19 cellular contexts compared by ENCODE assay signal in the genomic region with DNA sequence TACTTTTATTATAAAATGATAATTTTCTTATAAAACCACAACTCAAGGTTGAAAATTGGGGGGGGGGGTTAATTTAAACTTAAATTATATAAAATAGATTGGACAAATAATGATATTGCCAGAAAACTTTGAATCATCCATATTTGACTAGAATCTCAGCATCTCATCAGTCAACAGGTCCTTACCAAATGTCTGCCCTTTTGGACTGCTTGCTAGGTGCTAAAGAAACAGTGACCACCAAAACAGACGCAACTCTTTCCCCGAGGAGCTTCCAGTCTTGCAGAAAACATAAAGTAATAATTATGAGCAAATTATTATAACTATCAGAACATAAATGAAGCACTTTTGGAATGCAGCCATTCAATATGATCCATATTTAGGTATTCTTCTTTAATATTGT. TPM values are rescaled to one million over a fixed set of nuclear protein-coding genes. Genes with fewer than 3 reads are reported as not detected.
DNase-seq lines count a peak whose midpoint lies in the region; TF ChIP-seq lines count a peak whose summit lies in the region.
"Had no signal": no experiment of that assay in that cellular context is flagged by ENCODE, and none has a peak within 500 bp of the region (broad histone marks: within the 10 kb centered on the region; RNA-seq: fewer than 3 reads in every experiment).

No MANE protein-coding gene starts in this region.

- H3K79me2 ChIP-seq in hepatocyte (peaks cover 4% of the 10 kb centered on the region), smooth muscle cell (ENCODE audit: low read depth) (peaks cover 34% of the 10 kb centered on the region)

- H3K27ac ChIP-seq in coronary artery (peak overlapping the region; percentile 40 to 73), hepatocyte (peak overlapping the region; percentile 24), smooth muscle cell (ENCODE audit: low read depth) (peak overlapping the region; percentile 98), vagina (peak overlapping the region; percentile 40)
- H3K27ac ChIP-seq: C4-2B had no signal

- H3K27me3 ChIP-seq in hepatocyte (no peaks in the 10 kb centered on the region), smooth muscle cell (ENCODE audit: low read depth) (no peaks in the 10 kb centered on the region), vagina (no peaks in the 10 kb centered on the region)

- H4K20me1 ChIP-seq in hepatocyte (ENCODE audit: insufficient read depth, poor library complexity, severe bottlenecking) (no peaks in the 10 kb centered on the region), smooth muscle cell (ENCODE audit: low read depth) (no peaks in the 10 kb centered on the region)

- no peaks in the 10 kb centered on the region for H3K36me3 ChIP-seq in hepatocyte (replicated peaks; ENCODE audit: insufficient read depth, low read depth)
- no peaks in the 10 kb centered on the region for H3K36me3 ChIP-seq in smooth muscle cell (ENCODE audit: low read depth)
- no peaks in the 10 kb centered on the region for H3K36me3 ChIP-seq in vagina

- H3K4me1 ChIP-seq in hepatocyte (ENCODE audit: insufficient read depth) (peaks cover 5% of the 10 kb centered on the region), smooth muscle cell (ENCODE audit: low read depth) (peaks cover 31% of the 10 kb centered on the region), vagina (peaks cover 22% of the 10 kb centered on the region)

- no peaks in the 10 kb centered on the region for H3K9me2 ChIP-seq in hepatocyte (replicated peaks; ENCODE audit: insufficient read depth)

- TF ChIP-seq CTCF in coronary artery (IDR thresholded peaks at IDR 0.05): no peak
- no peak for TF ChIP-seq CTCF in hepatocyte (IDR thresholded peaks at IDR 0.05; ENCODE audit: poor library complexity)
- no peak for TF ChIP-seq CTCF in smooth muscle cell (IDR thresholded peaks at IDR 0.05; ENCODE audit: borderline replicate concordance, insufficient read depth, poor library complexity, severe bottlenecking)
- TF ChIP-seq CTCF in vagina (IDR thresholded peaks at IDR 0.05): no peak

- no peaks in the 10 kb centered on the region for H3K9me3 ChIP-seq in hepatocyte (ENCODE audit: low read depth)
- no peaks in the 10 kb centered on the region for H3K9me3 ChIP-seq in smooth muscle cell (replicated peaks; ENCODE audit: low read depth)
- H3K9me3 ChIP-seq in vagina: no peaks in the 10 kb centered on the region

- TF ChIP-seq POLR2A in vagina (IDR thresholded peaks at IDR 0.05): no peak

- H3K4me2 ChIP-seq in hepatocyte (no peak overlapping the region), smooth muscle cell (peak overlapping the region; percentile 69)
- H3K4me2 ChIP-seq: GM23338 had no signal

- whole genome bisulfite sequencing in hepatocyte (ENCODE audit: low lambda C conversion rate, missing lambda C conversion rate): 92% methylated on average over 2 of the region's 2 CpGs
- WGBS in smooth muscle cell (ENCODE audit: low lambda C conversion rate): 91% methylated on average over 2 of the region's 2 CpGs

- H3K9ac ChIP-seq in smooth muscle cell (ENCODE audit: low read depth): peak overlapping the region; percentile 55

- H2AFZ ChIP-seq in hepatocyte (no peak overlapping the region), smooth muscle cell (ENCODE audit: low read depth) (no peak overlapping the region)
- H2AFZ ChIP-seq: GM23338 had no signal

- intact Hi-C loops in vagina (cut with DNase I): no loop called here

- H3F3A ChIP-seq in smooth muscle cell (ENCODE audit: low read depth): peaks cover 14% of the 10 kb centered on the region

- no peak overlapping the region for H3K4me3 ChIP-seq in coronary artery
- H3K4me3 ChIP-seq in hepatocyte: no peak overlapping the region
- no peak overlapping the region for H3K4me3 ChIP-seq in smooth muscle cell
- no peak overlapping the region for H3K4me3 ChIP-seq in vagina
- H3K4me3 ChIP-seq: GM23338 had no signal

- DNase-seq in coronary artery (ENCODE audit: low spot score) (no peak), hepatocyte (ENCODE audit: low spot score) (no peak), smooth muscle cell (lab: John Stamatoyannopoulos, UW; ENCODE audit: unreplicated experiment) (no peak), vagina (ENCODE audit: extremely low spot score in 2 of 2) (no peak), T-helper 1 cell (no peak), activated gamma-delta T cell (lab: John Stamatoyannopoulos, UW) (no peak)
- DNase-seq in activated T-cell treated with anti-CD3 and anti-CD28 coated beads, Interleukin-2, amount 50 U/mL, for 48 hours: no peak
- DNase-seq: AML-193, HCEC 1CT, KBM-7, NCI-H1105 treated with DMSO at 0.1 percent for 48 hours, NCI-H1694, NCI-H2107, NCI-H510A treated with DMSO at 0.1 percent for 48 hours, NCI-H774, SHP77 treated with DMSO at 0.1 percent for 48 hours had no signal

RNA-seq across cellular contexts. Expression of a gene that starts 8.6 kb away (rescaled TPM):
- total RNA-seq in hepatocyte (5,479 and 8,329 TPM in 2 replicates), smooth muscle cell (10,359 and 12,824 TPM in 2 replicates), vagina (123 TPM)
- polyA plus RNA-seq in hepatocyte (6,699 and 6,726 TPM in 2 replicates), smooth muscle cell (9,077 and 11,807 TPM in 2 replicates)
- total RNA-seq: OCI-LY7 had no signal

Comparison
In these comparisons a context has a peak if more than half of its experiments do, and no peak if none do; other contexts are left out.
1. H3K27ac ChIP-seq: peak in every context shown above with its lines; median percentile 98 in smooth muscle cell; 56 in coronary artery; 40 in vagina; 24 in hepatocyte.
2. RNA of a gene that starts 8.6 kb away (total RNA-seq): 10,359 to 12,824 TPM in smooth muscle cell and 5,479 to 8,329 TPM in hepatocyte; 123 TPM in vagina (single experiment); every median in the first group is over 10 times any median in the second.